ENCODE assay signal across 1 cellular context in genomic region chr12:19402743-19403400, GRCh38.
TF ChIP-seq lines count a peak whose summit lies in the region.

No MANE protein-coding gene starts in this region.

TF ChIP-seq in GM23338, 12 proteins besides CTCF, POLR2A, EP300 and RAD21 (continued from another document):
- TF ChIP-seq ETS1 (IDR thresholded peaks at IDR 0.05) (no peak), NANOG (IDR thresholded peaks at IDR 0.05; ENCODE audit: borderline replicate concordance) (no peak), STAT1 (IDR thresholded peaks at IDR 0.05; ENCODE audit: unreplicated experiment) (no peak), CREB1 (CRISPR knock-in tag; IDR thresholded peaks at IDR 0.05; ENCODE audit: low read depth) (no peak), REST (IDR thresholded peaks at IDR 0.05; ENCODE audit: unreplicated experiment) (no peak), EZH2phosphoT487 (IDR thresholded peaks at IDR 0.05; ENCODE audit: unreplicated experiment) (no peak), ZNF114 (CRISPR knock-in tag; IDR thresholded peaks at IDR 0.05) (no peak), JUNB (IDR thresholded peaks at IDR 0.05; ENCODE audit: unreplicated experiment) (no peak)
